Comparison of ENCODE assay signal across 9 cellular contexts in the genomic region with DNA sequence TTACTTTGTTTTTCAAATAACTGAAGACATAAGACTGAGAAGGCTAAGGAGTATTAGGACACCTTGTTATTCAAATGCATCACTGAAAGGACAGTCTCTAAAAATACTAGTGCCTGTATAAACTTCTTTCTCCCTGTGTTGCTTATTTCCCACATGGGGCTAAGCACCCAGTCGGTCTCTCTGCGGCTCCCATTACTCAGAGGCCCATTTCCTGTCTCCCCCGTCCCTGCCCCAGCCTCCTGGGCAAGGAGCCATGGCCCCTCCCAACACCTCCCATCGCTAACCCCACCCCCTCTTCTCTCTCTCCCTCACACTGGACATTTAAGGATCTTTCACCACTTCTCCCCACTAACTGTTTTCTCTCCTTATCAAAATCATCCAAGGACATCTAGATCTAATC.
DNase-seq lines count a peak whose midpoint lies in the region; ATAC-seq and TF ChIP-seq lines count a peak whose summit lies in the region.
"Had no signal": no experiment of that assay in that cellular context is flagged by ENCODE, and none has a peak within 500 bp of the region (broad histone marks: within the 10 kb centered on the region; RNA-seq: fewer than 3 reads in every experiment).

No MANE protein-coding gene starts in this region.

- intact Hi-C loops in ascending aorta (cut with DNase I), result no loop called here

- ATAC-seq in HG03139 (IDR thresholded peaks at IDR 0.05; ENCODE audit: unreplicated experiment) (peak; percentile 52), left lobe of liver (peak; percentile 56), GM19328 (IDR thresholded peaks at IDR 0.05; ENCODE audit: unreplicated experiment) (no peak)
- ATAC-seq: activated T-cell treated with anti-CD3 and anti-CD28 coated beads, Interleukin-2, amount 50 U/mL, for 72 hours had no signal

- peak overlapping the region; percentile 56 to 67 for H3K27ac ChIP-seq in ascending aorta

- peaks cover 0 to 13% of the 10 kb centered on the region in 2 donors for H3K4me1 ChIP-seq in ascending aorta

- no peaks in the 10 kb centered on the region for H3K9me3 ChIP-seq in ascending aorta

- H3K36me3 ChIP-seq in ascending aorta, result no peaks in the 10 kb centered on the region

- no peak overlapping the region for H3K4me3 ChIP-seq in ascending aorta

- H3K27me3 ChIP-seq in ascending aorta, result no peaks in the 10 kb centered on the region

- DNase-seq in COLO829 (ENCODE audit: low spot score), result peak; percentile 44
- peak in 1 of 2 donors; percentile 74 for DNase-seq in ascending aorta (ENCODE audit: low spot score in 2 of 2)
- DNase-seq in left lobe of liver (ENCODE audit: low spot score), result no peak
- no peak for DNase-seq in COR-L47 (lab: John Stamatoyannopoulos, UW)
- no peak for DNase-seq in activated CD4-positive, alpha-beta T cell treated with anti-CD3 and anti-CD28 coated beads, Interleukin-2, amount 50 U/mL, for 4 hours
- no peak for DNase-seq in islet precursor cell

- no peak for TF ChIP-seq CTCF in ascending aorta (IDR thresholded peaks at IDR 0.05)
